In genomic region chr16:50947826-50948225, GRCh38 we compare ENCODE assay signal across 30 cellular contexts.
"Had no signal": no experiment of that assay in that cellular context is flagged by ENCODE, and none has a peak within 500 bp of the region (broad histone marks: within the 10 kb centered on the region; RNA-seq: fewer than 3 reads in every experiment).

No MANE protein-coding gene starts in this region.

- H3K9me3 ChIP-seq: adrenal gland, ascending aorta, body of pancreas, breast epithelium had no signal

- H3K27me3 ChIP-seq: adrenal gland, ascending aorta, body of pancreas, brain microvascular endothelial cell, cardiac muscle cell had no signal

- H3K4me3 ChIP-seq: adrenal gland, ascending aorta, body of pancreas, breast epithelium, cardiac muscle cell had no signal

- H3K4me1 ChIP-seq: adrenal gland, ascending aorta, body of pancreas, breast epithelium had no signal

- H3K36me3 ChIP-seq: adrenal gland, ascending aorta, brain microvascular endothelial cell, breast epithelium, cardiac muscle cell had no signal

- DNase-seq: activated effector memory CD4-positive, alpha-beta T cell treated with anti-CD3 and anti-CD28 coated beads, Interleukin-2, amount 50 U/mL, for 16 hours; activated effector memory CD4-positive, alpha-beta T cell treated with Interleukin-2 at 50 U/mL for 16 hours; activated gamma-delta T cell; activated gamma-delta T cell treated with Interleukin-2 at 50 U/mL for 16 hours; activated naive CD4-positive, alpha-beta T cell; activated naive CD4-positive, alpha-beta T cell treated with anti-CD3 and anti-CD28 coated beads for 36 hours; activated naive CD4-positive, alpha-beta T cell treated with anti-CD3 and anti-CD28 coated beads, Interleukin-2, amount 10 ng/mL, durations not matched to agents 7 days and 5 days; activated naive CD4-positive, alpha-beta T cell treated with anti-CD3 and anti-CD28 coated beads, Interleukin-2, amount 50 U/mL, for 16 hours; activated naive CD4-positive, alpha-beta T cell treated with Interleukin-2 at 50 U/mL for 16 hours; activated naive CD8-positive, alpha-beta T cell treated with anti-CD3 and anti-CD28 coated beads for 36 hours; activated naive CD8-positive, alpha-beta T cell treated with anti-CD3 and anti-CD28 coated beads, Interleukin-2, amount 10 ng/mL, durations not matched to agents 7 days and 5 days; activated naive CD8-positive, alpha-beta T cell treated with anti-CD3 and anti-CD28 coated beads, Interleukin-2, amount 50 U/mL, for 24 hours; activated T-cell treated with anti-CD3 and anti-CD28 coated beads, Interleukin-2, amount 50 U/mL, for 1 hour; activated T-cell treated with anti-CD3 and anti-CD28 coated beads, Interleukin-2, amount 50 U/mL, for 24 hours; activated T-cell treated with anti-CD3 and anti-CD28 coated beads, Interleukin-2, amount 50 U/mL, for 4 hours; activated T-cell treated with anti-CD3 and anti-CD28 coated beads, Interleukin-2, amount 50 U/mL, for 48 hours; activated T-cell treated with anti-CD3 and anti-CD28 coated beads, Interleukin-2, amount 50 U/mL, for 72 hours; adrenal gland; amniotic stem cell; amygdala; anterior cingulate cortex; aorta; body of pancreas; brain microvascular endothelial cell; caudate nucleus; central memory CD4-positive, alpha-beta T cell; cerebellar nuclear complex had no signal
